ENCODE assay signal across 8 cellular contexts in genomic region chr14:101808894-101809670, GRCh38. TPM values are rescaled to one million over a fixed set of nuclear protein-coding genes. Genes with fewer than 3 reads are reported as not detected.
A peak's percentile ranks its signal among the peaks of the same experiment; 100 is the strongest.
DNase-seq lines count a peak whose midpoint lies in the region; ATAC-seq and TF ChIP-seq lines count a peak whose summit lies in the region.

No MANE protein-coding gene starts in this region.

- DNase-seq in T-helper 17 cell (no peak), fibroblast of villous mesenchyme (ENCODE audit: low read depth) (no peak), skeletal muscle cell (ENCODE audit: low read depth) (no peak), G401 (ENCODE audit: low spot score) (no peak)

- H3K4me1 Mint-ChIP-seq in T-helper 17 cell = peaks cover 37% of the 10 kb centered on the region

- H3K27ac Mint-ChIP-seq in T-helper 17 cell = peak overlapping the region; percentile 98

- no peaks in the 10 kb centered on the region for H3K27me3 Mint-ChIP-seq in T-helper 17 cell

- H3K36me3 Mint-ChIP-seq in T-helper 17 cell (ENCODE audit: low read depth) = peaks cover 7% of the 10 kb centered on the region

- ATAC-seq in GM18907 (IDR thresholded peaks at IDR 0.05; ENCODE audit: unreplicated experiment) (peak; percentile 6), T-helper 17 cell (no peak), GM18517 (IDR thresholded peaks at IDR 0.05; ENCODE audit: unreplicated experiment) (no peak), HG02973 (IDR thresholded peaks at IDR 0.05; ENCODE audit: unreplicated experiment) (no peak), HG03432 (IDR thresholded peaks at IDR 0.05; ENCODE audit: unreplicated experiment) (no peak)

- no peak for TF ChIP-seq CTCF in fibroblast of villous mesenchyme (IDR thresholded peaks at IDR 0.05; ENCODE audit: insufficient read depth, low read depth, low read length)

- peak overlapping the region; percentile 66 for H3K4me3 ChIP-seq in fibroblast of villous mesenchyme (ENCODE audit: low read depth, low read length)
- peak overlapping the region; percentile 70 for H3K4me3 ChIP-seq in skeletal muscle cell (ENCODE audit: low read depth, low read length)

- in situ Hi-C loops in G401 (cut with HindIII; ENCODE audit: low sequenced_read_pairs) = no loop called here

- H3K9me3 ChIP-seq in T-helper 17 cell (ENCODE audit: control insufficient read depth, low read length, poor library complexity, severe bottlenecking) = no peaks in the 10 kb centered on the region

- peak overlapping the region; percentile 93 for H3K4me3 Mint-ChIP-seq in T-helper 17 cell

RNA-seq across cellular contexts. Expression of gene PPP2R5C, which starts 47.6 kb away (rescaled TPM):
- total RNA-seq in T-helper 17 cell (100 to 1,000 TPM; 516 to 530 TPM), fibroblast of villous mesenchyme (87.3 and 114 TPM in 2 replicates)
- total RNA-seq in G401 (2014; rRNA removed; shearing (Covaris generic)) = 93.7 and 118 TPM in 2 replicates
